Comparison of ENCODE assay signal across 14 cellular contexts in the genomic region with DNA sequence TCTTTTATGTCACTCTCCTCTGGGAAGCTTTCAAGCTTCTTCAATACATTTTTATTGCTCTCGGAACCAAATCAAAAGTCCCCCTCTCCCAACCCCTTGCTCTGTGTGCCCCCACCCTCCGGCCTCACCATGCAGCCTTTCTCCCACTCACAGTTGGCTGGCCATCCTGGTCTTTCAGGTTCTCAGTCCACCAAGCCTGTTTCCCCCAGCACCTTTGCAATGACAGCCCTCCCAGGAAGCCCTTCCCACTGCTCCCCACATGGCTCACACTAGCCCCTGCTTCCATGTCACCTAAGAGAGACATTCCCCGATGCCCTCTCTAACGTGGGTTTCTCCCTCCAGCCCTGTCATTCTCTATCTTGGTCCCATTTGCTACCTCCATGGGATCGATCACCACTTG.
DNase-seq lines count a peak whose midpoint lies in the region; ATAC-seq and TF ChIP-seq lines count a peak whose summit lies in the region.
"Had no signal": no experiment of that assay in that cellular context is flagged by ENCODE, and none has a peak within 500 bp of the region (broad histone marks: within the 10 kb centered on the region; RNA-seq: fewer than 3 reads in every experiment).

No MANE protein-coding gene starts in this region.

- peak in 1 of 2 experiments; percentile 30 for DNase-seq in SJSA1 (ENCODE audit: low read depth in 1 of 2, low spot score in 2 of 2)
- DNase-seq in ecto neural progenitor cell (ENCODE audit: low spot score), result peak; percentile 29
- DNase-seq in islet precursor cell, result peak; percentile 29
- peak; percentile 42 for DNase-seq in type B pancreatic cell (ENCODE audit: extremely low spot score, unreplicated experiment)
- no peak for DNase-seq in G401 (ENCODE audit: low spot score)
- no peak for DNase-seq in hepatocyte (ENCODE audit: low spot score)
- DNase-seq in natural killer cell treated with Interleukin-12 subunit alpha and Interleukin-12 subunit beta and Interleukin-15 and Interleukin-18, amount 100 ng/mL, for 72 hours (ENCODE audit: low spot score), result no peak
- DNase-seq: Calu3; CD8-positive, alpha-beta T cell; DMS79 treated with DMSO at 0.1 percent for 48 hours; GM23248 had no signal

- H3K27me3 ChIP-seq in SJSA1 (replicated peaks) (no peaks in the 10 kb centered on the region), hepatocyte (peaks cover 11% of the 10 kb centered on the region)
- H3K27me3 ChIP-seq: BLaER1 treated with 17β-estradiol and CSF1 and Interleukin-3, amounts not matched to agents 10 nM and 100 nM had no signal

- H4K20me1 ChIP-seq in hepatocyte (ENCODE audit: insufficient read depth, poor library complexity, severe bottlenecking), result no peaks in the 10 kb centered on the region
- H4K20me1 ChIP-seq: BLaER1 treated with 17β-estradiol and CSF1 and Interleukin-3, amounts not matched to agents 10 nM and 100 nM had no signal

- H3K4me3 Mint-ChIP-seq in type B pancreatic cell, result no peak overlapping the region
- no peak overlapping the region for H3K4me3 Mint-ChIP-seq in natural killer cell treated with Interleukin-12 subunit alpha and Interleukin-12 subunit beta and Interleukin-15 and Interleukin-18, amount 100 ng/mL, for 72 hours
- H3K4me3 Mint-ChIP-seq: B cell; CD8-positive, alpha-beta T cell had no signal

- no peaks in the 10 kb centered on the region for H3K9me3 Mint-ChIP-seq in type B pancreatic cell
- H3K9me3 Mint-ChIP-seq in natural killer cell treated with Interleukin-12 subunit alpha and Interleukin-12 subunit beta and Interleukin-15 and Interleukin-18, amount 100 ng/mL, for 72 hours, result no peaks in the 10 kb centered on the region
- H3K9me3 Mint-ChIP-seq: CD8-positive, alpha-beta T cell had no signal

- H3K4me1 Mint-ChIP-seq in type B pancreatic cell (ENCODE audit: unreplicated experiment), result peaks cover 13% of the 10 kb centered on the region
- H3K4me1 Mint-ChIP-seq in natural killer cell treated with Interleukin-12 subunit alpha and Interleukin-12 subunit beta and Interleukin-15 and Interleukin-18, amount 100 ng/mL, for 72 hours (ENCODE audit: low read depth in 2 of 2), result no peaks in the 10 kb centered on the region
- H3K4me1 Mint-ChIP-seq: B cell had no signal

- H3K4me2 ChIP-seq in hepatocyte, result no peak overlapping the region

- H3K4me3 ChIP-seq in SJSA1 (no peak overlapping the region), hepatocyte (no peak overlapping the region)
- H3K4me3 ChIP-seq: BLaER1 treated with 17β-estradiol and CSF1 and Interleukin-3, amounts not matched to agents 10 nM and 100 nM; GM23248; HAP-1 had no signal

- peak overlapping the region; percentile 60; the same call in 1 of the 2 replicates for H3K27ac ChIP-seq in SJSA1
- H3K27ac ChIP-seq in hepatocyte, result no peak overlapping the region
- H3K27ac ChIP-seq: BLaER1 treated with 17β-estradiol and CSF1 and Interleukin-3, amounts not matched to agents 10 nM and 100 nM; GM23248 had no signal

- no peak overlapping the region for H2AFZ ChIP-seq in hepatocyte
- H2AFZ ChIP-seq: GM23248 had no signal

- peaks cover 20% of the 10 kb centered on the region for H3K27me3 Mint-ChIP-seq in type B pancreatic cell
- H3K27me3 Mint-ChIP-seq in natural killer cell treated with Interleukin-12 subunit alpha and Interleukin-12 subunit beta and Interleukin-15 and Interleukin-18, amount 100 ng/mL, for 72 hours, result peaks cover 8 to 17% of the 10 kb centered on the region in 2 donors

- in situ Hi-C loops in G401 (cut with HindIII; ENCODE audit: low sequenced_read_pairs), result no loop called here

- H3K36me3 ChIP-seq in SJSA1 (no peaks in the 10 kb centered on the region), hepatocyte (replicated peaks; ENCODE audit: insufficient read depth, low read depth) (no peaks in the 10 kb centered on the region)
- H3K36me3 ChIP-seq: BLaER1 treated with 17β-estradiol and CSF1 and Interleukin-3, amounts not matched to agents 10 nM and 100 nM; HAP-1 had no signal

- no peak for ATAC-seq in natural killer cell treated with Interleukin-12 subunit alpha and Interleukin-12 subunit beta and Interleukin-15 and Interleukin-18, amount 100 ng/mL, for 72 hours
- ATAC-seq: CD8-positive, alpha-beta T cell had no signal

- H3K9me2 ChIP-seq in hepatocyte (replicated peaks; ENCODE audit: insufficient read depth), result no peaks in the 10 kb centered on the region

- TF ChIP-seq CTCF in type B pancreatic cell (conservative IDR thresholded peaks at IDR 0.05) (no peak), hepatocyte (IDR thresholded peaks at IDR 0.05; ENCODE audit: poor library complexity) (no peak)

- peaks cover 35% of the 10 kb centered on the region for H3K4me1 ChIP-seq in SJSA1 (replicated peaks)
- peaks cover 7% of the 10 kb centered on the region for H3K4me1 ChIP-seq in hepatocyte (ENCODE audit: insufficient read depth)
- H3K4me1 ChIP-seq: HAP-1 had no signal

- no peaks in the 10 kb centered on the region for H3K36me3 Mint-ChIP-seq in type B pancreatic cell
- no peaks in the 10 kb centered on the region for H3K36me3 Mint-ChIP-seq in natural killer cell treated with Interleukin-12 subunit alpha and Interleukin-12 subunit beta and Interleukin-15 and Interleukin-18, amount 100 ng/mL, for 72 hours
- H3K36me3 Mint-ChIP-seq: CD8-positive, alpha-beta T cell had no signal

- H3K79me2 ChIP-seq in hepatocyte, result no peaks in the 10 kb centered on the region

- no peaks in the 10 kb centered on the region for H3K9me3 ChIP-seq in SJSA1 (replicated peaks)
- no peaks in the 10 kb centered on the region for H3K9me3 ChIP-seq in hepatocyte (ENCODE audit: low read depth)
- H3K9me3 ChIP-seq: HAP-1 had no signal

- H3K27ac Mint-ChIP-seq in type B pancreatic cell, result no peak overlapping the region
- H3K27ac Mint-ChIP-seq in natural killer cell treated with Interleukin-12 subunit alpha and Interleukin-12 subunit beta and Interleukin-15 and Interleukin-18, amount 100 ng/mL, for 72 hours, result no peak overlapping the region
- H3K27ac Mint-ChIP-seq: B cell; CD8-positive, alpha-beta T cell had no signal

- WGBS in hepatocyte (ENCODE audit: low lambda C conversion rate, missing lambda C conversion rate), result 91% methylated on average over 5 of the region's 5 CpGs

Comparison
In these comparisons a context has a peak if more than half of its experiments do, and no peak if none do; other contexts are left out.
1. DNase-seq: peak in ecto neural progenitor cell (single experiment), islet precursor cell (single experiment) and type B pancreatic cell (single experiment); none in G401 (single experiment), hepatocyte (single experiment) and natural killer cell treated with Interleukin-12 subunit alpha and Interleukin-12 subunit beta and Interleukin-15 and Interleukin-18, amount 100 ng/mL, for 72 hours (single experiment).